8 cellular contexts compared by ENCODE assay signal in genomic region chr12:47715393-47715876, GRCh38. TPM values are rescaled to one million over a fixed set of nuclear protein-coding genes. Genes with fewer than 3 reads are reported as not detected.
A peak's percentile ranks its signal among the peaks of the same experiment; 100 is the strongest.
DNase-seq lines count a peak whose midpoint lies in the region; ATAC-seq, FAIRE-seq and TF ChIP-seq lines count a peak whose summit lies in the region.

No MANE protein-coding gene starts in this region.

- peak; percentile 3 for FAIRE-seq in TTC549 (lab: Jason Lieb, UNC)

- 3 to 13% methylated on average over 10 of the region's 10 CpGs for WGBS in body of pancreas, 2 donors

- ATAC-seq in HG02885 (IDR thresholded peaks at IDR 0.05; ENCODE audit: poor library complexity, unreplicated experiment) (peak; percentile 81), body of pancreas (peak; percentile 76)

- H3K9me3 ChIP-seq in body of pancreas = no peaks in the 10 kb centered on the region

- TF ChIP-seq POLR2A in body of pancreas (IDR thresholded peaks at IDR 0.05) = no peak

- peak overlapping the region in 2 of 4 donors; percentile 22 to 24 for H3K27ac ChIP-seq in body of pancreas

- TF ChIP-seq CTCF in GM12872 (IDR thresholded peaks at IDR 0.05; ENCODE audit: insufficient read depth, low read depth, low read length) (peak; percentile 76), body of pancreas (IDR thresholded peaks at IDR 0.05) (peak; percentile 63 to 91 (median 81))

- H3K4me1 ChIP-seq in body of pancreas = peaks cover 27% of the 10 kb centered on the region

- no peaks in the 10 kb centered on the region for H3K27me3 ChIP-seq in body of pancreas

- no peaks in the 10 kb centered on the region for H3K36me3 ChIP-seq in body of pancreas (replicated peaks in 1 of 2; ENCODE audit: insufficient read depth in 1 of 2, low read depth in 2 of 2)

- intact Hi-C loops in body of pancreas (cut with DNase I) = loop anchor here (5.0 kb wide), 1 partner anchor 117 kb away; no protein-coding TSS in a partner anchor

- DNase-seq in NCI-H2081 (lab: John Stamatoyannopoulos, UW) (peak; percentile 81 to 85), body of pancreas (peak; percentile 83 to 88 (median 86)), iPS-NIHi7 (ENCODE audit: extremely low spot score) (peak; percentile 70), GM19240 (ENCODE audit: insufficient read length, low spot score) (no peak)
- DNase-seq in stimulated activated CD4-positive, alpha-beta T cell treated with anti-CD3 and anti-CD28 coated beads, Interleukin-12 subunit alpha, Interleukin-12 subunit beta, amount 100 ng/mL, for 24 hours (ENCODE audit: low read depth in 2 of 2) = peak; percentile 43 to 74

- no peak overlapping the region for H3K4me3 ChIP-seq in body of pancreas

RNA-seq across cellular contexts. Expression of gene RPAP3, which starts 9.6 kb away (rescaled TPM):
- total RNA-seq in body of pancreas = 1 to 10 TPM; 6.0 to 6.9 TPM

RNA-seq across cellular contexts. Expression of gene ENDOU, which starts 9.9 kb away (rescaled TPM):
- not detected for total RNA-seq in body of pancreas

RNA-seq across cellular contexts. Expression of gene RAPGEF3, which starts 43.2 kb away (rescaled TPM):
- 10 to 100 TPM; 11.9 to 23.4 TPM for total RNA-seq in body of pancreas

RNA-seq across cellular contexts. Expression of gene SLC48A1, which starts 57.6 kb away (rescaled TPM):
- total RNA-seq in body of pancreas = 10 to 100 TPM; 12.7 to 22.1 TPM
